8 cellular contexts compared by ENCODE assay signal in the genomic region with DNA sequence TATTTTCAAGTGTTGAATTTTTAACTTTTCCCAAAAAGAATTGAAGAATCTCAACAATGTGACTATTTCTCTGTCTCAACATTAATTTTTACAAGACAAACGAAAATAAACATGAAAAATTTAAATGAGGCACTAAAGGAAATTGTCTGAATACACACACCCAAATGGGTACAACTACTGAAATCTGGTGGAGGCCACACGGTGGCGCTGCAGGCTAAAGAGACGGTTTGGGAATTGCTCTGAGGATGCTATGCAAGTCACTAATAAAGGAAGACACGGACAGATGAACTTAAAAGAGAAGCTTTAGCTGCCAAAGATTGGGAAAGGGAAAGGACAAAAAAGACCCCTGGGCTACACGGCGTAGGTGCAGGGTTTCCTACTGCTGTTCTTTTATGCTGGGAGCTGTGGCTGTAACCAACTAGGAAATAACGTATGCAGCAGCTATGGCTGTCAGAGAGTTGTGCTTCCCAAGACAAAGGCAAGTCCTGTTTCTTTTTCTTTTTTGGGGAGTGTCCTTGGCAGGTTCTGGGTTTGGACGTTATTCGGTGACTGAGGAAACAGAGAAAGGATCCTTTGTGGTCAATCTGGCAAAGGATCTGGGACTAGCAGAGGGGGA. TPM values are rescaled to one million over a fixed set of nuclear protein-coding genes. Genes with fewer than 3 reads are reported as not detected.
DNase-seq lines count a peak whose midpoint lies in the region; ATAC-seq, FAIRE-seq and TF ChIP-seq lines count a peak whose summit lies in the region.

A gene (plus strand): TSS at position 244 of the 616 bp plus-strand sequence. CDS start 200 bp downstream, at position 444.

- H3K36me3 ChIP-seq in left ventricle myocardium inferior (peaks cover 12% of the 10 kb centered on the region), colonic mucosa (no peaks in the 10 kb centered on the region), esophagus squamous epithelium (no peaks in the 10 kb centered on the region)

- H3K9me3 ChIP-seq in left ventricle myocardium inferior (replicated peaks) (peaks cover 90% of the 10 kb centered on the region), colonic mucosa (peaks cover 5% of the 10 kb centered on the region), esophagus squamous epithelium (peaks cover 0 to 77% (median 35%) of the 10 kb centered on the region in 3 donors)

- no peak within 1 kb of the TSS for H3K9ac ChIP-seq in colonic mucosa (ENCODE audit: low read depth in 2 of 2, low read length in 2 of 2)

- peak; percentile 49 for TF ChIP-seq CTCF in left ventricle myocardium inferior (IDR thresholded peaks at IDR 0.05; ENCODE audit: borderline replicate concordance)
- TF ChIP-seq CTCF in colonic mucosa (IDR thresholded peaks at IDR 0.05): peak; percentile 31
- peak in 2 of 6 experiments; percentile 15 to 44 for TF ChIP-seq CTCF in esophagus squamous epithelium (IDR thresholded peaks at IDR 0.05)

- H3K27me3 ChIP-seq in left ventricle myocardium inferior (ENCODE audit: low read depth): peaks cover 48% of the 10 kb centered on the region
- no peaks in the 10 kb centered on the region for H3K27me3 ChIP-seq in colonic mucosa
- H3K27me3 ChIP-seq in esophagus squamous epithelium: peaks cover 0 to 12% (median 0%) of the 10 kb centered on the region in 4 donors

- TF ChIP-seq POLR2A in GM12892 (IDR thresholded peaks at IDR 0.05; ENCODE audit: low read depth, low read length): no peak
- no peak for TF ChIP-seq POLR2A in esophagus squamous epithelium (IDR thresholded peaks at IDR 0.05)

- no peak for FAIRE-seq in GM12892 (lab: Jason Lieb, UNC)

- DNase-seq in left ventricle myocardium inferior: no peak
- DNase-seq in Right ventricle myocardium superior: no peak
- peak; percentile 29 for DNase-seq in NCI-H226
- DNase-seq in colonic mucosa: peak; percentile 26
- DNase-seq in occipital lobe (lab: John Stamatoyannopoulos, UW): no peak
- no peak for DNase-seq in GM12892 (ENCODE audit: insufficient read length)
- no peak for DNase-seq in NCI-H2029 (lab: John Stamatoyannopoulos, UW)
- no peak for DNase-seq in esophagus squamous epithelium (lab: John Stamatoyannopoulos, UW)

- no peaks in the 10 kb centered on the region for H3K4me1 ChIP-seq in left ventricle myocardium inferior
- no peaks in the 10 kb centered on the region for H3K4me1 ChIP-seq in colonic mucosa
- H3K4me1 ChIP-seq in esophagus squamous epithelium: no peaks in the 10 kb centered on the region

- intact Hi-C loops in left ventricle myocardium inferior (cut with micrococcal nuclease) (no loop called here), Right ventricle myocardium superior (cut with DNase I) (no loop called here), colonic mucosa (cut with DNase I) (no loop called here), esophagus squamous epithelium (cut with DNase I) (no loop called here)

- 7 to 21% methylated on average over 10 of the region's 10 CpGs for WGBS in esophagus squamous epithelium, 2 donors

- H3K27ac ChIP-seq in left ventricle myocardium inferior (replicated peaks): no peak within 1 kb of the TSS
- H3K27ac ChIP-seq in colonic mucosa: no peak within 1 kb of the TSS
- no peak within 1 kb of the TSS for H3K27ac ChIP-seq in esophagus squamous epithelium

- no peak for ATAC-seq in Right ventricle myocardium superior (ENCODE audit: poor library complexity)

- H3K4me3 ChIP-seq in left ventricle myocardium inferior: no peak within 1 kb of the TSS
- no peak within 1 kb of the TSS for H3K4me3 ChIP-seq in colonic mucosa
- peak within 1 kb of the TSS in 1 of 4 donors; percentile 43 for H3K4me3 ChIP-seq in esophagus squamous epithelium

RNA-seq across cellular contexts. Expression of the gene that starts here (rescaled TPM):
- total RNA-seq in left ventricle myocardium inferior (0.63 TPM), Right ventricle myocardium superior (0.81 TPM), colonic mucosa (1 to 10 TPM in 1 of 2 donors, under 1 TPM in 1; 0.17 to 1.1 TPM), occipital lobe (13.1 TPM), esophagus squamous epithelium (1 to 10 TPM in 2 of 4 donors, under 1 TPM in 2; 0.26 to 1.3 (median 0.76) TPM)
- polyA plus RNA-seq in GM12892 (2012; ENCODE audit: missing spikeins): not detected

Comparison
In these comparisons a context has a peak if more than half of its experiments do, and no peak if none do; other contexts are left out.
1. DNase-seq: peak in NCI-H226 (single experiment) and colonic mucosa (single experiment); none in left ventricle myocardium inferior (single experiment), Right ventricle myocardium superior (single experiment), occipital lobe (single experiment), GM12892 (single experiment), NCI-H2029 (single experiment) and esophagus squamous epithelium (single experiment).